ENCODE assay signal across 14 cellular contexts in the genomic region with DNA sequence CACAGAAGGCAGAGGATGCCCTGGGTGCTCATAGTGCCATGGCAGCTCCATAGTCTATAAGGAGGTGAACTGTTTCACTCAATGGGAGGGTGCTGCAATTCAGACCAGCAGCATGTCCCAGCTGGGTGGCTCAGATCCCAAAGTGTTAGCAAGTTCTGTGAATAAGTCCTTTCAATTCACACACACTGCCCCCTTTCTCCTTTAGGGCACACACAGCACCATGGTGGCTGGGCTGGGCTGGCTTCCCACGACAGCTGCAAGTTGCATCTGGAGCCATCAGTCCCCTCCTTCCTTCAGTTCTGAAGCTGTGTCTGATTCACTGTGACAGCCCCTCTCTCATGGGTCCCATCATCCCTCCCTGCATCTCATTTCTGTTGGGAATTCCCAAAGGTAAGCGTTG.
"Had no signal": no experiment of that assay in that cellular context is flagged by ENCODE, and none has a peak within 500 bp of the region (broad histone marks: within the 10 kb centered on the region; RNA-seq: fewer than 3 reads in every experiment).

No MANE protein-coding gene starts in this region.

- H3K4me3 ChIP-seq: cardiac muscle cell, colonic mucosa, pancreas, skin epidermis, transverse colon had no signal

- H3K27ac Mint-ChIP-seq: activated CD8-positive, alpha-beta T cell treated with anti-CD3 and anti-CD28 coated beads for 36 hours; activated naive CD8-positive, alpha-beta T cell treated with anti-CD3 and anti-CD28 coated beads, Interleukin-2, amount 10 ng/mL, durations not matched to agents 7 days and 5 days; immature natural killer cell; nephron progenitor cell had no signal

- DNase-seq: activated CD8-positive, alpha-beta memory T cell treated with anti-CD3 and anti-CD28 coated beads, Interleukin-2, amount 50 U/mL, for 48 hours; activated CD8-positive, alpha-beta T cell treated with anti-CD3 and anti-CD28 coated beads for 36 hours; activated naive CD8-positive, alpha-beta T cell treated with anti-CD3 and anti-CD28 coated beads, Interleukin-2, amount 10 ng/mL, durations not matched to agents 7 days and 5 days; colonic mucosa; effector CD8-positive, alpha-beta T cell; immature natural killer cell; left colon; mammary epithelial cell; nephron progenitor cell; pancreas; transverse colon had no signal

- H3K9me3 ChIP-seq: colonic mucosa had no signal

- H3K4me1 ChIP-seq: colonic mucosa, pancreas, transverse colon had no signal

- H3K4me1 Mint-ChIP-seq: activated naive CD8-positive, alpha-beta T cell treated with anti-CD3 and anti-CD28 coated beads, Interleukin-2, amount 10 ng/mL, durations not matched to agents 7 days and 5 days; immature natural killer cell; nephron progenitor cell had no signal

- H3K4me3 Mint-ChIP-seq: activated CD8-positive, alpha-beta T cell treated with anti-CD3 and anti-CD28 coated beads for 36 hours; activated naive CD8-positive, alpha-beta T cell treated with anti-CD3 and anti-CD28 coated beads, Interleukin-2, amount 10 ng/mL, durations not matched to agents 7 days and 5 days; immature natural killer cell; nephron progenitor cell had no signal

- ATAC-seq: activated CD8-positive, alpha-beta T cell treated with anti-CD3 and anti-CD28 coated beads for 36 hours; left colon; pancreas had no signal

- H3K27ac ChIP-seq: cardiac muscle cell, colonic mucosa, epithelial cell of prostate, pancreas, skin epidermis, transverse colon had no signal

- H3K27me3 ChIP-seq: colonic mucosa, pancreas, transverse colon had no signal

- H3K36me3 ChIP-seq: cardiac muscle cell, colonic mucosa, pancreas, transverse colon had no signal

- H3K36me3 Mint-ChIP-seq: activated naive CD8-positive, alpha-beta T cell treated with anti-CD3 and anti-CD28 coated beads, Interleukin-2, amount 10 ng/mL, durations not matched to agents 7 days and 5 days had no signal
